ENCODE assay signal across 1 cellular context in the genomic region with DNA sequence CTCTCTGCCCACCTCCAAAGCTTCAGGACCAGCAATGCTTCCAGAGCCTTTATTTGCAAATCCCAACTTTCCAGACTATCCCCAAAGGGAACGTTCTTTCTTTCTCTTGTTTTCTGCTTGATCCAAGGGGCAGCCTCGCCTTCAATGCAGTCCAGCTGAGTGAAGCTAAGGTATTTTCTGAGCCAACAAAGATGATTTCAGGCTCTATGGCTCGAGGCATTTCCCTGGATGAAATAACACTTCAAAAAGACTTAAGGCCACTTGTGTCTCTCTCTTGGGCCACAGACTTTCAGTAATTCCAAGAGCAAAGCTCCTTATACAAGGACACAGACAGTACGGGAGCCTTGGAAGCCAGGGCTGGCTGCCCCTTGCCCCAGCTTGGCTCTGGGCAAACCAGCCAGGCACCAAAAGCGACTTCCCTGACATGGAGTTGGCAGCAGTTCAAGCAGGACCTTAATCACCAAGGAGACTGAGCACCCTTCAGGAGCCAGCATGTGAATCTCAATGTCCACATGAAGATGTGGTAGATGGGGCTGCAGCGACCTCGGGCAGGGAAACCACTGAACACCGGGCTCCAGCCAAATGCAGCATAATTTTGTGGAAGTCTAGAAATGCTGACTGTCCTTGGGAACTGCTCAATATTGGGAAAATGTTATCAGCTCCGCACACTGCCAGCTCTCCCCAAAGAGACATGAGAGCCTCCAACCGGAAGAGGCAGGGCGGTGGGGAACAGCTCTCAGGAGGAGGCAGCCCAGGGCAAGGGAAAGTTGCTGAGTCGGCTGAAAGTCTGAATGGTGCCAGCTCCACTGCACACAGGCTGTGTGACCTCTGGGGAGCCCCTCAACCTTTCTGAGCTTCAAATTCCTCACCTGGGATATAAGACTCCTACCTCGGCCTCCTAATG.
A peak's percentile ranks its signal among the peaks of the same experiment; 100 is the strongest.
TF ChIP-seq lines count a peak whose summit lies in the region.

No MANE protein-coding gene starts in this region.

TF ChIP-seq in A549, 52 proteins besides CTCF, POLR2A, EP300 and RAD21 (continued from another document):
- TF ChIP-seq KDM1A (IDR thresholded peaks at IDR 0.05; ENCODE audit: low read depth) (0 out of 2 replicates have a peak, but pooled peaks have one; percentile 35), PHF8 (IDR thresholded peaks at IDR 0.05; ENCODE audit: borderline replicate concordance, low read depth) (no peak), TFCP2L1 (CRISPR knock-in tag; IDR thresholded peaks at IDR 0.05) (0 out of 2 replicates have a peak, but pooled peaks have one; percentile 14), ZSCAN20 (CRISPR knock-in tag; IDR thresholded peaks at IDR 0.05) (no peak), GATA3 (IDR thresholded peaks at IDR 0.05; ENCODE audit: borderline replicate concordance) (no peak)
